Comparison of ENCODE assay signal across 1 cellular context in the genomic region with DNA sequence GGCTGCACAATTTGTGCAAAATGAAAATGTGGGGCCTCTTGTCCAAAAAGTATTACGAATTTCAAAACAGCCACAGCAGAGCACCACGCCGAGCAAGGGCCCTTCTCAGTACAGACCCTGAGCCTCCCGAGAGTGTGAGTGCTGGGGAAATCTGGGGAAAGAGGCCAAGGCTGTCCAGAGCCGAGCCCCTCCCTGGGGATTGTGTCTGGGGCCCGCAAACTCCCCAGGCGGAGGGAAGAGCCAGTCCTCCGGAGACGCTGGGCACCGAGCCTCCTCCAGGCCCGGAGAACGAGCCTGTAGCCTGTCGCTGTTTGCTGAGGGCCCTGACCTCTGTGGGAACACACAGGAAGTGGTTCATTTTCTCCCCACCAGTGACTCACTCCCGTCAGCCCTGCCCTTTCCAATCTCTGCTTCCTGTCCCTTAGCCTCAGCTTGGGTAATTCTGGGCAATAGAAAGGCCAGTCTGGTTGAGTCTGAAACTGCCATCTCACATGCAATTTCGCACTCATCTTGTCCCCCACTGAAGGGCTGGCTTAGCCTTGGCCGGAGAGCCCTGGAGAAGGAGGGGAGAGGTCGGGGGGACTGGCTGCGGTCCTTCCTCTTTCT.
TF ChIP-seq lines count a peak whose summit lies in the region.

No MANE protein-coding gene starts in this region.

TF ChIP-seq in H1, 55 proteins besides CTCF, POLR2A, EP300 and RAD21:
- TF ChIP-seq RXRA (IDR thresholded peaks at IDR 0.05; ENCODE audit: insufficient read depth, low read depth, low read length): no peak
- TF ChIP-seq MAFK (IDR thresholded peaks at IDR 0.05; ENCODE audit: low read depth, low read length): no peak
- no peak for TF ChIP-seq NRF1 (IDR thresholded peaks at IDR 0.05; ENCODE audit: low read depth, low read length)
- no peak for TF ChIP-seq SIRT6 (IDR thresholded peaks at IDR 0.05; ENCODE audit: low read length)
- no peak for TF ChIP-seq BRCA1 (IDR thresholded peaks at IDR 0.05; ENCODE audit: low read depth, low read length)
- no peak for TF ChIP-seq EGR1 (IDR thresholded peaks at IDR 0.05; ENCODE audit: borderline replicate concordance, low read depth, low read length)
- TF ChIP-seq POU5F1 (IDR thresholded peaks at IDR 0.05; ENCODE audit: low read depth, low read length): no peak
- TF ChIP-seq CREB1 (IDR thresholded peaks at IDR 0.05): no peak
- TF ChIP-seq SUZ12 (IDR thresholded peaks at IDR 0.05; ENCODE audit: low read length): no peak
